Comparison of ENCODE assay signal across 11 cellular contexts in genomic region chr3:72346526-72346926, GRCh38.
A peak's percentile ranks its signal among the peaks of the same experiment; 100 is the strongest.
DNase-seq lines count a peak whose midpoint lies in the region; ATAC-seq and TF ChIP-seq lines count a peak whose summit lies in the region.
"Had no signal": no experiment of that assay in that cellular context is flagged by ENCODE, and none has a peak within 500 bp of the region (broad histone marks: within the 10 kb centered on the region; RNA-seq: fewer than 3 reads in every experiment).

No MANE protein-coding gene starts in this region.

- H3K4me2 ChIP-seq in BLaER1: peak overlapping the region; percentile 82

- no peak overlapping the region for H3K27ac ChIP-seq in BLaER1
- H3K27ac ChIP-seq: colonic mucosa had no signal

- CTCF ChIA-PET in Caco-2 (lab: Charles Lee): no interaction called here

- H3K27me3 Mint-ChIP-seq in mesothelial cell of epicardium (ENCODE audit: low read depth): no peaks in the 10 kb centered on the region
- H3K27me3 Mint-ChIP-seq in Caco-2 (ENCODE audit: insufficient read depth, unreplicated experiment): no peaks in the 10 kb centered on the region
- peaks cover 3 to 9% of the 10 kb centered on the region in 2 donors for H3K27me3 Mint-ChIP-seq in effector memory CD8-positive, alpha-beta T cell

- intact Hi-C loops in Caco-2 (cut with micrococcal nuclease; ENCODE audit: unreplicated experiment): no loop called here

- no TSS peak for BruUV-seq in Caco-2 (replicated peaks; lab: Mats Ljungman, UMichigan)

- in situ Hi-C loops in astrocyte of the spinal cord (cut with HindIII; ENCODE audit: low sequenced_read_pairs): no loop called here

- peaks cover 4% of the 10 kb centered on the region for H3K9me3 Mint-ChIP-seq in mesothelial cell of epicardium
- H3K9me3 Mint-ChIP-seq in Caco-2 (ENCODE audit: unreplicated experiment): no peaks in the 10 kb centered on the region
- H3K9me3 Mint-ChIP-seq in effector memory CD8-positive, alpha-beta T cell: no peaks in the 10 kb centered on the region

- H3K27me3 ChIP-seq in BLaER1: no peaks in the 10 kb centered on the region
- H3K27me3 ChIP-seq in Caco-2 (replicated peaks; ENCODE audit: control insufficient read depth, insufficient read depth, low read length): no peaks in the 10 kb centered on the region
- H3K27me3 ChIP-seq: colonic mucosa had no signal

- H3K9ac ChIP-seq in BLaER1: no peak overlapping the region

- ATAC-seq in effector memory CD8-positive, alpha-beta T cell (replicated peaks): no peak

- POLR2A ChIA-PET in Caco-2 (lab: Charles Lee): no interaction called here

- H3K9me3 ChIP-seq in BLaER1 (no peaks in the 10 kb centered on the region), Caco-2 (no peaks in the 10 kb centered on the region)
- H3K9me3 ChIP-seq: colonic mucosa had no signal

- H3K4me3 Mint-ChIP-seq in mesothelial cell of epicardium (no peak overlapping the region), Caco-2 (ENCODE audit: unreplicated experiment) (no peak overlapping the region)
- H3K4me3 Mint-ChIP-seq in effector memory CD8-positive, alpha-beta T cell: peak overlapping the region in 1 of 2 donors; percentile 35

- H3K4me1 Mint-ChIP-seq in mesothelial cell of epicardium: peaks cover 28% of the 10 kb centered on the region
- H3K4me1 Mint-ChIP-seq in Caco-2 (ENCODE audit: low read depth, unreplicated experiment): no peaks in the 10 kb centered on the region
- H3K4me1 Mint-ChIP-seq in effector memory CD8-positive, alpha-beta T cell (ENCODE audit: low read depth in 2 of 2): peaks cover 8 to 24% of the 10 kb centered on the region in 2 donors

- no peak overlapping the region for H3K4me3 ChIP-seq in BLaER1
- H3K4me3 ChIP-seq in astrocyte of the spinal cord (ENCODE audit: low read depth, low read length): no peak overlapping the region
- no peak overlapping the region for H3K4me3 ChIP-seq in Caco-2 (ENCODE audit: low read depth, low read length)
- H3K4me3 ChIP-seq: colonic mucosa, skin epidermis had no signal

- H3K27ac Mint-ChIP-seq in mesothelial cell of epicardium (peak overlapping the region; percentile 56), Caco-2 (ENCODE audit: unreplicated experiment) (no peak overlapping the region)
- H3K27ac Mint-ChIP-seq in effector memory CD8-positive, alpha-beta T cell: no peak overlapping the region

- H3K4me1 ChIP-seq in BLaER1 (peaks cover 68% of the 10 kb centered on the region), Caco-2 (peaks cover 10% of the 10 kb centered on the region)

- H3K36me3 ChIP-seq in BLaER1 (no peaks in the 10 kb centered on the region), Caco-2 (ENCODE audit: control insufficient read depth, insufficient read depth, low read length) (no peaks in the 10 kb centered on the region)
- H3K36me3 ChIP-seq: colonic mucosa had no signal

- no peak for TF ChIP-seq CTCF in astrocyte of the spinal cord (IDR thresholded peaks at IDR 0.05; ENCODE audit: low read depth, low read length)
- TF ChIP-seq CTCF in mesothelial cell of epicardium (IDR thresholded peaks at IDR 0.05; ENCODE audit: unreplicated experiment): no peak
- no peak for TF ChIP-seq CTCF in Caco-2 (IDR thresholded peaks at IDR 0.05; ENCODE audit: insufficient read depth in 1 of 2, low read depth in 1 of 2, low read length in 1 of 2, severe bottlenecking in 1 of 2, unreplicated experiment in 1 of 2)

- H3K36me3 Mint-ChIP-seq in mesothelial cell of epicardium: no peaks in the 10 kb centered on the region
- no peaks in the 10 kb centered on the region for H3K36me3 Mint-ChIP-seq in Caco-2 (ENCODE audit: insufficient read depth, unreplicated experiment)
- H3K36me3 Mint-ChIP-seq in effector memory CD8-positive, alpha-beta T cell (ENCODE audit: insufficient read depth): no peaks in the 10 kb centered on the region

- DNase-seq in HPDE6-E6E7 (ENCODE audit: extremely low spot score) (peak; percentile 32), astrocyte of the spinal cord (ENCODE audit: low read depth, low spot score) (peak; percentile 96), mesothelial cell of epicardium (ENCODE audit: low spot score in 2 of 2, unreplicated experiment in 2 of 2) (no peak), Caco-2 (no peak), NCI-H2196 (lab: John Stamatoyannopoulos, UW; ENCODE audit: unreplicated experiment) (no peak), SK-N-DZ (ENCODE audit: low spot score) (no peak)
- DNase-seq in effector memory CD8-positive, alpha-beta T cell: no peak
- DNase-seq: colonic mucosa, NCI-H69 had no signal

- H4K20me1 ChIP-seq in BLaER1: no peaks in the 10 kb centered on the region

Comparison
In these comparisons a context has a peak if more than half of its experiments do, and no peak if none do; other contexts are left out.
1. DNase-seq: peak in HPDE6-E6E7 (single experiment) and astrocyte of the spinal cord (single experiment); none in mesothelial cell of epicardium (0 of 2), Caco-2 (0 of 2), NCI-H2196 (single experiment), SK-N-DZ (single experiment) and effector memory CD8-positive, alpha-beta T cell (0 of 3).